18 cellular contexts compared by ENCODE assay signal in genomic region chr5:15383021-15383420, GRCh38.
"Had no signal": no experiment of that assay in that cellular context is flagged by ENCODE, and none has a peak within 500 bp of the region (broad histone marks: within the 10 kb centered on the region; RNA-seq: fewer than 3 reads in every experiment).

No MANE protein-coding gene starts in this region.

- H3K4me1 ChIP-seq: colonic mucosa, esophagus muscularis mucosa, foreskin keratinocyte, gastroesophageal sphincter, heart left ventricle, left lung, lower lobe of right lung had no signal

- H3K79me2 ChIP-seq: hepatocyte had no signal

- H3K9me3 ChIP-seq: colonic mucosa, esophagus muscularis mucosa, gastroesophageal sphincter, heart left ventricle, lower lobe of right lung had no signal

- H3K4me1 Mint-ChIP-seq: immature natural killer cell had no signal

- H3K36me3 ChIP-seq: colonic mucosa, esophagus muscularis mucosa, gastroesophageal sphincter, heart left ventricle, left lung, lower lobe of right lung had no signal

- H3K36me3 Mint-ChIP-seq: immature natural killer cell, mesothelial cell of epicardium had no signal

- H2AFZ ChIP-seq: hepatocyte had no signal

- H3K4me3 Mint-ChIP-seq: dendritic cell treated with granulocyte-macrophage colony-stimulating factor and Interleukin-4, amounts not matched to agents 40 ng/mL and 50 ng/mL, for 4 days; immature natural killer cell; mesothelial cell of epicardium had no signal

- H3K27me3 Mint-ChIP-seq: dendritic cell treated with granulocyte-macrophage colony-stimulating factor and Interleukin-4, amounts not matched to agents 40 ng/mL and 50 ng/mL, for 4 days had no signal

- H3K27ac Mint-ChIP-seq: dendritic cell treated with granulocyte-macrophage colony-stimulating factor and Interleukin-4, amounts not matched to agents 40 ng/mL and 50 ng/mL, for 4 days; immature natural killer cell; mesothelial cell of epicardium had no signal

- DNase-seq: colonic mucosa; cortex of kidney; effector CD4-positive, alpha-beta T cell; effector memory CD4-positive, alpha-beta T cell; heart left ventricle; immature natural killer cell; islet precursor cell; kidney; left colon; left lung; left ventricle myocardium superior; lower lobe of right lung had no signal

- H3K27ac ChIP-seq: colonic mucosa, esophagus muscularis mucosa, foreskin keratinocyte, gastroesophageal sphincter, heart left ventricle, hepatocyte, left lung, lower lobe of right lung had no signal

- H3K4me3 ChIP-seq: colonic mucosa, esophagus muscularis mucosa, gastroesophageal sphincter, heart left ventricle, hepatocyte, left lung, lower lobe of right lung had no signal

- H3K27me3 ChIP-seq: colonic mucosa, esophagus muscularis mucosa, foreskin keratinocyte, gastroesophageal sphincter, heart left ventricle, hepatocyte, left lung had no signal

- ATAC-seq: gastroesophageal sphincter, heart left ventricle, left colon, left lung, left ventricle myocardium superior, lower lobe of right lung had no signal

- H3K4me2 ChIP-seq: hepatocyte had no signal
